Comparison of ENCODE assay signal across 14 cellular contexts in genomic region chr5:125349432-125349831, GRCh38.
DNase-seq lines count a peak whose midpoint lies in the region; ATAC-seq lines count a peak whose summit lies in the region.
"Had no signal": no experiment of that assay in that cellular context is flagged by ENCODE, and none has a peak within 500 bp of the region (broad histone marks: within the 10 kb centered on the region; RNA-seq: fewer than 3 reads in every experiment).

No MANE protein-coding gene starts in this region.

- DNase-seq in DMS153 (lab: John Stamatoyannopoulos, UW), result peak; percentile 5
- DNase-seq in DMS153 treated with DMSO at 0.1 percent for 48 hours (lab: John Stamatoyannopoulos, UW; ENCODE audit: unreplicated experiment), result no peak
- peak; percentile 37 for DNase-seq in dedifferentiated amniotic fluid mesenchymal stem cell (ENCODE audit: extremely low spot score)
- peak; percentile 56 for DNase-seq in inferior parietal cortex (ENCODE audit: extremely low spot score)
- peak in 21 of 49 donors; percentile 3 to 46 (median 14) for DNase-seq in substantia nigra (lab: John Stamatoyannopoulos, UW)
- DNase-seq: 8988T; effector memory CD4-positive, alpha-beta T cell; NCI-H510A; pancreas had no signal

- no peak for ATAC-seq in GM19463 (IDR thresholded peaks at IDR 0.05; ENCODE audit: unreplicated experiment)
- no peak for ATAC-seq in GM21423 (IDR thresholded peaks at IDR 0.05; ENCODE audit: unreplicated experiment)
- no peak for ATAC-seq in GM19452 (IDR thresholded peaks at IDR 0.05; ENCODE audit: unreplicated experiment)
- ATAC-seq: pancreas had no signal

- peak overlapping the region; percentile 46 for H3K27ac ChIP-seq in substantia nigra (ENCODE audit: low read depth, low read length, poor library complexity, severe bottlenecking)
- H3K27ac ChIP-seq: KMS-11, pancreas, SJSA1 had no signal
